Comparison of ENCODE assay signal across 1 cellular context in genomic region chr7:229184-229964, GRCh38.
TF ChIP-seq lines count a peak whose summit lies in the region.

No MANE protein-coding gene starts in this region.

TF ChIP-seq in IMR-90, 13 proteins besides CTCF, POLR2A, EP300 and RAD21:
- TF ChIP-seq USF2 (IDR thresholded peaks at IDR 0.05; ENCODE audit: low read depth, low read length): no peak; the same call in 1 of the 2 replicates
- peak; percentile 45 for TF ChIP-seq RCOR1 (IDR thresholded peaks at IDR 0.05; ENCODE audit: insufficient replicate concordance, low read length)
- TF ChIP-seq ELK1 (IDR thresholded peaks at IDR 0.05; ENCODE audit: borderline replicate concordance, low read depth, low read length): no peak
- TF ChIP-seq SMC3 (IDR thresholded peaks at IDR 0.05; ENCODE audit: low read depth, low read length): peak; percentile 2; the same call in 1 of the 2 replicates
- TF ChIP-seq BHLHE40 (IDR thresholded peaks at IDR 0.05; ENCODE audit: low read depth, low read length): peak; percentile 91
- peak; percentile 24; the same call in 1 of the 2 replicates for TF ChIP-seq FOS (IDR thresholded peaks at IDR 0.05; ENCODE audit: low read depth, low read length)
- peak; percentile 90 for TF ChIP-seq MXI1 (IDR thresholded peaks at IDR 0.05; ENCODE audit: borderline replicate concordance, low read depth, low read length)
- TF ChIP-seq MAZ (IDR thresholded peaks at IDR 0.05; ENCODE audit: borderline replicate concordance, low read depth, low read length): no peak
TF ChIP-seq in IMR-90: peak in this region for 5.
